20 cellular contexts compared by ENCODE assay signal in the genomic region with DNA sequence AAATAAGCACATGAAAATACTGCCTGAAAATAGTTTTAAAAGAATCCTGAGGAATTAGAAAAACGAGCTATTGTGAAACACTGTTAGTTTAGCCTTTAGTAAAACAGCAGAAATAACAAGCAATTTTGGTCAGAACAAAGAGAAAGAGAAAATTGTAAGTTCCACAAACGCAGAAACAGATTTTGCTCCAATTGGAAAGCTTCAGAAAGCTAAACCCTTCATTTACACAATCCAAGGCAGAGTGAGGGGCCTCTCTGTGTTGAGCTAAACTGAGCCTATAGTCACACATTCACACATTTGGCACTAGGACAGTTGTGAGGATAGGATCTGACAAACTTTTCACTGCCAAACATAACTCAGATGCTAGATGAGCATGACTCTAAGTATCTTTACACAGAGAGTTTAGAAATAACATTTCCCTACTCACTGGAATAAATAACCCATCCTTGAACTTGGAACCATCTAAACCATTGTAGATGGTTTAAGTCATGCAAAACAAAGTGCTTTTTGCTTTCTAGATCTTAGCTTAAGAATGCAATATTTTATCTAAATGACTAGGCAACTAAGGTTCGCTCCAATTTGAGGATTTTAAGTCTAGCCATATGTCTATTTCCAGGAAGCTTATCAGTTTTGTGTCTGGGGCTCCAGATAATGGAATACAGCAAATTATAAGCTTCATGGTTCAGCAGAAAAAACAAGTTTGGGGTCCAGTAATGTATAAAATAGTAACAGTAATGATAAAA.
A peak's percentile ranks its signal among the peaks of the same experiment; 100 is the strongest.
DNase-seq lines count a peak whose midpoint lies in the region; ATAC-seq and TF ChIP-seq lines count a peak whose summit lies in the region.
"Had no signal": no experiment of that assay in that cellular context is flagged by ENCODE, and none has a peak within 500 bp of the region (broad histone marks: within the 10 kb centered on the region; RNA-seq: fewer than 3 reads in every experiment).

No MANE protein-coding gene starts in this region.

- no peak overlapping the region for H3K27ac ChIP-seq in OCI-LY7 (ENCODE audit: low read depth, low read length, poor library complexity, severe bottlenecking)
- H3K27ac ChIP-seq: foreskin keratinocyte, lower lobe of right lung had no signal

- no peak overlapping the region for H2AFZ ChIP-seq in OCI-LY7 (ENCODE audit: low read length)

- no peak for TF ChIP-seq CTCF in chondrocyte (IDR thresholded peaks at IDR 0.05)
- TF ChIP-seq CTCF in OCI-LY7 (conservative IDR thresholded peaks at IDR 0.05; ENCODE audit: low read length), result no peak

- peaks cover 8% of the 10 kb centered on the region for H3K4me1 ChIP-seq in OCI-LY7 (ENCODE audit: insufficient read depth, low read length, poor library complexity, severe bottlenecking)
- H3K4me1 ChIP-seq: foreskin keratinocyte, lower lobe of right lung had no signal

- H3K36me3 Mint-ChIP-seq in chondrocyte (ENCODE audit: low read depth), result no peaks in the 10 kb centered on the region

- no peaks in the 10 kb centered on the region for H3K9me3 ChIP-seq in OCI-LY7 (ENCODE audit: low read length)
- H3K9me3 ChIP-seq: Caco-2, lower lobe of right lung had no signal

- no peaks in the 10 kb centered on the region for H3K79me2 ChIP-seq in OCI-LY7 (ENCODE audit: insufficient read depth, low read depth, low read length)

- no peaks in the 10 kb centered on the region for H3K9me2 ChIP-seq in OCI-LY7 (ENCODE audit: insufficient read depth, low read length)

- H3K36me3 ChIP-seq in OCI-LY7 (ENCODE audit: insufficient read depth, low read length), result no peaks in the 10 kb centered on the region
- H3K36me3 ChIP-seq: lower lobe of right lung had no signal

- no peak overlapping the region for H3K4me2 ChIP-seq in OCI-LY7 (ENCODE audit: low read length)

- DNase-seq in GM04503 (ENCODE audit: low read depth), result peak; percentile 47
- DNase-seq in amniotic epithelial cell (ENCODE audit: low read depth), result peak; percentile 85
- DNase-seq in fibroblast of peridontal ligament (ENCODE audit: extremely low read depth), result peak; percentile 88
- no peak for DNase-seq in sciatic nerve (ENCODE audit: low spot score)
- DNase-seq in chondrocyte (ENCODE audit: low spot score), result no peak
- DNase-seq in OCI-LY7 (ENCODE audit: low spot score), result no peak
- no peak for DNase-seq in COLO668 (lab: John Stamatoyannopoulos, UW; ENCODE audit: unreplicated experiment)
- DNase-seq: Caco-2; foreskin keratinocyte; GOT3; lower lobe of right lung; NCI-H1436; nephron progenitor cell; NK-92 treated with Interleukin-12 subunit alpha and Interleukin-12 subunit beta, amount 100 ng/mL, for 24 hours; stimulated activated CD4-positive, alpha-beta T cell treated with anti-CD3 and anti-CD28 coated beads, Interleukin-1b, Interleukin-23, amount 100 ng/mL, for 48 hours; substantia nigra had no signal

- CTCF ChIA-PET in OCI-LY7 (lab: Charles Lee; ENCODE audit: unreplicated experiment), result no interaction called here

- intact Hi-C loops in sciatic nerve (cut with DNase I), result no loop called here
- intact Hi-C loops in OCI-LY7 (cut with micrococcal nuclease; ENCODE audit: unreplicated experiment), result no loop called here

- no TSS peak for BruUV-seq in OCI-LY7 (replicated peaks; lab: Mats Ljungman, UMichigan)

- no peaks in the 10 kb centered on the region for H3K27me3 Mint-ChIP-seq in chondrocyte (ENCODE audit: low read depth)

- no peak overlapping the region for H3K4me3 ChIP-seq in OCI-LY7 (ENCODE audit: low read depth, low read length, poor library complexity, severe bottlenecking)
- H3K4me3 ChIP-seq: lower lobe of right lung had no signal

- no peak overlapping the region for H3K27ac Mint-ChIP-seq in chondrocyte (ENCODE audit: unreplicated experiment)
- H3K27ac Mint-ChIP-seq: activated T-helper 2 cell treated with anti-CD3 and anti-CD28 coated beads, Interferon-gamma antibody, Interleukin-2, Interleukin-4, amounts not matched to agents 10 μg/mL and 5 μg/mL and 100 μg/mL, durations not matched to agents 14 hours and 24 hours and 36 hours; T-helper 1 cell treated with Interleukin-12 subunit alpha and Interleukin-12 subunit beta and Interleukin-4 antibody, amounts not matched to agents 30 μg/mL and 1 μg/mL, for 36 hours had no signal

- no peaks in the 10 kb centered on the region for H4K20me1 ChIP-seq in OCI-LY7 (ENCODE audit: insufficient read depth, low read length)

- H3K4me3 Mint-ChIP-seq in chondrocyte (ENCODE audit: unreplicated experiment), result no peak overlapping the region
- H3K4me3 Mint-ChIP-seq: nephron progenitor cell; T-helper 1 cell treated with Interleukin-12 subunit alpha and Interleukin-12 subunit beta and Interleukin-4 antibody, amounts not matched to agents 30 μg/mL and 1 μg/mL, for 36 hours had no signal

- no peaks in the 10 kb centered on the region for H3K9me3 Mint-ChIP-seq in chondrocyte (ENCODE audit: low read depth)
- H3K9me3 Mint-ChIP-seq: nephron progenitor cell; T-helper 1 cell treated with Interleukin-12 subunit alpha and Interleukin-12 subunit beta and Interleukin-4 antibody, amounts not matched to agents 30 μg/mL and 1 μg/mL, for 36 hours had no signal

- POLR2A ChIA-PET in OCI-LY7 (lab: Charles Lee), result interaction anchor here (0.6 to 1.4 kb wide), 12 partner anchors 12 to 1392 kb away, joined by 3 to 5 read pairs (median 3); no protein-coding TSS in a partner anchor

- H3K4me1 Mint-ChIP-seq in chondrocyte (ENCODE audit: low read depth), result peaks cover 5% of the 10 kb centered on the region

- ATAC-seq in sciatic nerve, result peak; percentile 78
- ATAC-seq in HG03159 (IDR thresholded peaks at IDR 0.05; ENCODE audit: unreplicated experiment), result no peak
- ATAC-seq: activated CD4-positive, CD25-positive, alpha-beta regulatory T cell treated with anti-CD3 and anti-CD28 coated beads, Interleukin-2, amount 50 U/mL, for 24 hours; foreskin keratinocyte; lower lobe of right lung had no signal

Comparison
In these comparisons a context has a peak if more than half of its experiments do, and no peak if none do; other contexts are left out.
1. DNase-seq: peak in GM04503 (single experiment), amniotic epithelial cell (single experiment) and fibroblast of peridontal ligament (single experiment); none in sciatic nerve (single experiment), chondrocyte (single experiment), OCI-LY7 (single experiment) and COLO668 (single experiment).